Comparison of ENCODE assay signal across 1 cellular context in the genomic region with DNA sequence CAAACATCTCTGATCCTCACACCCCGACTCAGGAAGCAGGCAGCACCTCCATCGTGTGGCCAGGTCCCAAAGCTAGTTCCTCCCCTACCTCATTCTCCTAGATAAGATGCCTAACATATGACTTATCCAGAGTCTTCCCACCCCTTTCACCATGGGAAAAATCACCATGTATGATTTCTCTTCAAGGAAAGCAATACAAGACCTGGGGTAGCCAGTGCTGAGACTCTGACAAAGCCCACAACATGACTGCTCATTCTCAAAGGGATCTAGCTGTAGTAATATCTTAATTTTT.
TF ChIP-seq lines count a peak whose summit lies in the region.

No MANE protein-coding gene starts in this region.

TF ChIP-seq in SK-N-SH, 30 proteins besides CTCF, POLR2A, EP300 and RAD21 (continued from another document):
- TF ChIP-seq CHD2 (IDR thresholded peaks at IDR 0.05; ENCODE audit: low read length, partially characterized antibody): no peak
- no peak for TF ChIP-seq SIN3A (IDR thresholded peaks at IDR 0.05; ENCODE audit: borderline replicate concordance, low read depth, low read length)
